Comparison of ENCODE assay signal across 11 cellular contexts in genomic region chr6:52769398-52769797, GRCh38. TPM values are rescaled to one million over a fixed set of nuclear protein-coding genes. Genes with fewer than 3 reads are reported as not detected.
"Had no signal": no experiment of that assay in that cellular context is flagged by ENCODE, and none has a peak within 500 bp of the region (broad histone marks: within the 10 kb centered on the region; RNA-seq: fewer than 3 reads in every experiment).

No MANE protein-coding gene starts in this region.

RNA-seq across cellular contexts. Expression of gene GSTA2, which starts 6.1 kb away (rescaled TPM):
- total RNA-seq: activated CD4-positive, alpha-beta T cell treated with anti-CD3 and anti-CD28 coated beads, Interleukin-2, amount 10 ng/mL, durations not matched to agents 7 days and 5 days; activated CD8-positive, alpha-beta memory T cell treated with anti-CD3 and anti-CD28 coated beads, Interleukin-2, amount 10 ng/mL, durations not matched to agents 7 days and 5 days; activated CD8-positive, alpha-beta T cell treated with anti-CD3 and anti-CD28 coated beads for 36 hours; epithelial cell of proximal tubule; heart left ventricle; left cardiac atrium; psoas muscle; right cardiac atrium; upper lobe of right lung had no signal
- polyA plus RNA-seq: heart left ventricle, right cardiac atrium had no signal

RNA-seq across cellular contexts. Expression of gene GSTA1, which starts 34.2 kb away (rescaled TPM):
- total RNA-seq: activated CD4-positive, alpha-beta T cell treated with anti-CD3 and anti-CD28 coated beads, Interleukin-2, amount 10 ng/mL, durations not matched to agents 7 days and 5 days; activated CD8-positive, alpha-beta memory T cell treated with anti-CD3 and anti-CD28 coated beads, Interleukin-2, amount 10 ng/mL, durations not matched to agents 7 days and 5 days; activated CD8-positive, alpha-beta T cell treated with anti-CD3 and anti-CD28 coated beads for 36 hours; epithelial cell of proximal tubule; gastroesophageal sphincter; heart left ventricle; left cardiac atrium; right cardiac atrium; skeletal muscle tissue had no signal
- polyA plus RNA-seq: heart left ventricle had no signal
